ENCODE assay signal across 11 cellular contexts in the genomic region with DNA sequence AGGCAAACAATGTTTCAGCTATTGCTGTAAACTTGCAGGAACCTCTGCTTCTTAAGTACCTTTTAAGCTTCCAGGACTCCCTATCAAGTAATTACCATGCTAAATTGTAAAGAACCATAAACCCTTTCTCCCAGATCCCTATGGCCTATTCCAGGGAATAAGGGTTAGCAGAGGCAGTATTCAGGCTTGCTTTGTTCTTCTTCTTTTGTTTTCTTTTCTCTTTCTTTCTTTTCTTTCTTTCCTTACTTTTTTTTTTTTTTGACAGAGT. TPM values are rescaled to one million over a fixed set of nuclear protein-coding genes. Genes with fewer than 3 reads are reported as not detected.
A peak's percentile ranks its signal among the peaks of the same experiment; 100 is the strongest.
DNase-seq lines count a peak whose midpoint lies in the region; TF ChIP-seq lines count a peak whose summit lies in the region.
"Had no signal": no experiment of that assay in that cellular context is flagged by ENCODE, and none has a peak within 500 bp of the region (broad histone marks: within the 10 kb centered on the region; RNA-seq: fewer than 3 reads in every experiment).

No MANE protein-coding gene starts in this region.

- no peaks in the 10 kb centered on the region for H3K9me3 Mint-ChIP-seq in MCF 10A (ENCODE audit: unreplicated experiment)
- H3K9me3 Mint-ChIP-seq: HFFc6 had no signal

- H3K4me3 Mint-ChIP-seq in MCF 10A (ENCODE audit: unreplicated experiment) = no peak overlapping the region
- H3K4me3 Mint-ChIP-seq: HFFc6 had no signal

- H3K4me3 ChIP-seq in breast epithelium (no peak overlapping the region), OCI-LY7 (ENCODE audit: low read depth, low read length, poor library complexity, severe bottlenecking) (peak overlapping the region; percentile 57), spleen (peak overlapping the region in 1 of 8 donors; percentile 1)

- intact Hi-C loops in MCF 10A (cut with micrococcal nuclease) = no loop called here
- intact Hi-C loops in breast epithelium (cut with DNase I; ENCODE audit: low total_unique reads) = no loop called here
- intact Hi-C loops in OCI-LY7 (cut with micrococcal nuclease; ENCODE audit: unreplicated experiment) = loop anchor here (5.0 kb wide), 1 partner anchor 34 kb away; the partner anchor contains the start of gene RPL24
- intact Hi-C loops in spleen (cut with DNase I; ENCODE audit: low total_unique reads) = loop anchor here (5.0 kb wide), 1 partner anchor 34 kb away; the partner anchor contains the start of gene RPL24

- peaks cover 7% of the 10 kb centered on the region for H3K36me3 Mint-ChIP-seq in MCF 10A (ENCODE audit: insufficient read depth, unreplicated experiment)

- no peaks in the 10 kb centered on the region for H4K20me1 ChIP-seq in OCI-LY7 (ENCODE audit: insufficient read depth, low read length)

- POLR2A ChIA-PET in MCF 10A (lab: Yijun Ruan, JAX) (interaction anchor here (1.0 to 2.2 kb wide), 6 partner anchors 13 to 128 kb away, joined by 3 to 14 read pairs (median 7); partner anchors contain the start of genes NFKBIZ, RPL24 and ZBTB11), OCI-LY7 (lab: Charles Lee) (interaction anchor here (0.7 to 5.4 kb wide), 16 partner anchors 9 to 211 kb away, joined by 3 to 67 read pairs (median 5); partner anchors contain the start of genes NXPE3 and ZBTB11)

- peaks cover 24% of the 10 kb centered on the region for H3K79me2 ChIP-seq in OCI-LY7 (ENCODE audit: insufficient read depth, low read depth, low read length)

- H3K36me3 ChIP-seq in breast epithelium (no peaks in the 10 kb centered on the region), OCI-LY7 (ENCODE audit: insufficient read depth, low read length) (peaks cover 5% of the 10 kb centered on the region), spleen (no peaks in the 10 kb centered on the region)

- TF ChIP-seq CTCF in MCF 10A (IDR thresholded peaks at IDR 0.05; ENCODE audit: unreplicated experiment) = no peak
- no peak for TF ChIP-seq CTCF in breast epithelium (IDR thresholded peaks at IDR 0.05)
- no peak for TF ChIP-seq CTCF in OCI-LY7 (conservative IDR thresholded peaks at IDR 0.05; ENCODE audit: low read length)
- no peak for TF ChIP-seq CTCF in spleen (IDR thresholded peaks at IDR 0.05 in 8 of 11, conservative IDR thresholded peaks at IDR 0.05 in 3 of 11)

- no peaks in the 10 kb centered on the region for H3K4me1 ChIP-seq in breast epithelium
- H3K4me1 ChIP-seq in OCI-LY7 (ENCODE audit: insufficient read depth, low read length, poor library complexity, severe bottlenecking) = peaks cover 42% of the 10 kb centered on the region
- peaks cover 12 to 59% (median 46%) of the 10 kb centered on the region in 6 donors for H3K4me1 ChIP-seq in spleen

- H3K27ac Mint-ChIP-seq in MCF 10A (ENCODE audit: low read depth, unreplicated experiment) = peak overlapping the region; percentile 41
- H3K27ac Mint-ChIP-seq: HFFc6 had no signal

- no TSS peak for BruUV-seq in MCF 10A (replicated peaks; lab: Mats Ljungman, UMichigan)
- BruUV-seq in OCI-LY7 (replicated peaks; lab: Mats Ljungman, UMichigan) = no TSS peak

- CTCF ChIA-PET in MCF 10A (lab: Yijun Ruan, JAX) = interaction anchor here (0.9 to 7.7 kb wide), 2 partner anchors 14 to 17 kb away, joined by 4 to 74 read pairs; no protein-coding TSS in a partner anchor
- CTCF ChIA-PET in OCI-LY7 (lab: Charles Lee; ENCODE audit: unreplicated experiment) = no interaction called here

- peak overlapping the region; percentile 55; the same call in 1 of the 2 replicates for H2AFZ ChIP-seq in OCI-LY7 (ENCODE audit: low read length)

- H3K27me3 ChIP-seq in breast epithelium (no peaks in the 10 kb centered on the region), spleen (replicated peaks in 1 of 7) (no peaks in the 10 kb centered on the region)

- H3K9me3 ChIP-seq in breast epithelium (no peaks in the 10 kb centered on the region), OCI-LY7 (ENCODE audit: low read length) (peaks cover 4% of the 10 kb centered on the region; the same call in 1 of the 2 replicates), spleen (no peaks in the 10 kb centered on the region)

- no peaks in the 10 kb centered on the region for H3K9me2 ChIP-seq in OCI-LY7 (ENCODE audit: insufficient read depth, low read length)

- no peaks in the 10 kb centered on the region for H3K27me3 Mint-ChIP-seq in MCF 10A (ENCODE audit: insufficient read depth, unreplicated experiment)

- TF ChIP-seq POLR2A in breast epithelium (IDR thresholded peaks at IDR 0.05) (no peak), spleen (IDR thresholded peaks at IDR 0.05) (no peak)

- H3K27ac ChIP-seq in breast epithelium = no peak overlapping the region
- H3K27ac ChIP-seq in OCI-LY7 (ENCODE audit: low read depth, low read length, poor library complexity, severe bottlenecking) = peak overlapping the region; percentile 92
- H3K27ac ChIP-seq in spleen = peak overlapping the region; percentile 64 to 88 (median 78)

- peak overlapping the region; percentile 80 for H3K4me2 ChIP-seq in OCI-LY7 (ENCODE audit: low read length)

- H3K4me1 Mint-ChIP-seq in MCF 10A (ENCODE audit: insufficient read depth, unreplicated experiment) = peaks cover 26% of the 10 kb centered on the region

- DNase-seq in MCF 10A (ENCODE audit: unreplicated experiment) (no peak), breast epithelium (ENCODE audit: low spot score in 2 of 2) (no peak), OCI-LY7 (ENCODE audit: low spot score) (peak; percentile 39), cerebellar cortex (ENCODE audit: low spot score) (peak; percentile 41), spleen (no peak), NCI-H1436 (lab: John Stamatoyannopoulos, UW) (no peak), NCI-H2029 treated with DMSO at 0.1 percent for 48 hours (lab: John Stamatoyannopoulos, UW) (no peak), SW480 (ENCODE audit: low spot score) (no peak)
- DNase-seq: HFFc6, kidney glomerular epithelial cell, NCI-H187 had no signal

RNA-seq across cellular contexts. Expression of gene CEP97, which starts 2.8 kb away (rescaled TPM):
- 11.5 and 14.2 TPM in 2 replicates for total RNA-seq in MCF 10A (2022)
- total RNA-seq in breast epithelium = 10 to 100 TPM in 2 of 3 donors, 1 to 10 TPM in 1; 7.4 to 13.2 (median 12.1) TPM
- 25.3 and 27.3 TPM in 2 replicates for total RNA-seq in OCI-LY7 (2014; rRNA removed; shearing (Covaris generic))
- total RNA-seq in OCI-LY7 (2022) = 43.5 and 46.7 TPM in 2 replicates
- 10 to 100 TPM in 3 of 7 donors, 1 to 10 TPM in 4; 8.7 to 18.2 (median 10.0) TPM for total RNA-seq in spleen
- polyA plus RNA-seq in spleen = 1 to 10 TPM in 2 of 3 donors, under 1 TPM in 1; 1.00 to 2.2 (median 1.6) TPM

RNA-seq across cellular contexts. Expression of gene RPL24, which starts 35.1 kb away (rescaled TPM):
- total RNA-seq in MCF 10A (2022) (1,386 and 1,793 TPM in 2 replicates), breast epithelium (1,000 to 10,000 TPM; 1,294 to 2,381 (median 2,029) TPM), OCI-LY7 (2022) (1,335 and 1,380 TPM in 2 replicates), spleen (100 to 1,000 TPM; 652 to 978 (median 810) TPM)
- 2,111 and 2,631 TPM in 2 replicates for total RNA-seq in OCI-LY7 (2014; rRNA removed; shearing (Covaris generic))
- polyA plus RNA-seq in spleen = 1,000 to 10,000 TPM; 2,892 to 4,324 (median 3,948) TPM

RNA-seq across cellular contexts. Expression of gene ZBTB11, which starts 44.7 kb away (rescaled TPM):
- total RNA-seq in MCF 10A (2022) (28.9 and 30.0 TPM in 2 replicates), breast epithelium (10 to 100 TPM; 23.4 to 38.2 (median 25.9) TPM), OCI-LY7 (2022) (21.5 and 24.4 TPM in 2 replicates), spleen (10 to 100 TPM; 23.2 to 43.7 (median 26.3) TPM)
- total RNA-seq in OCI-LY7 (2014; rRNA removed; shearing (Covaris generic)) = 21.8 and 26.8 TPM in 2 replicates
- polyA plus RNA-seq in spleen = 1 to 10 TPM; 7.5 to 10.0 (median 9.0) TPM

RNA-seq across cellular contexts. Expression of gene NXPE3, which starts 57.4 kb away (rescaled TPM):
- 3.9 and 7.2 TPM in 2 replicates for total RNA-seq in MCF 10A (2022)
- 10 to 100 TPM in 2 of 3 donors, 1 to 10 TPM in 1; 7.7 to 21.6 (median 17.0) TPM for total RNA-seq in breast epithelium
- total RNA-seq in OCI-LY7 (2014; rRNA removed; shearing (Covaris generic)) = 16.7 and 17.9 TPM in 2 replicates
- 59.2 and 64.3 TPM in 2 replicates for total RNA-seq in OCI-LY7 (2022)
- total RNA-seq in spleen = 10 to 100 TPM; 21.7 to 39.1 (median 27.1) TPM
- 10 to 100 TPM in 2 of 3 donors, 1 to 10 TPM in 1; 6.9 to 12.0 (median 11.2) TPM for polyA plus RNA-seq in spleen

Comparison
In these comparisons a context has a peak if more than half of its experiments do, and no peak if none do; other contexts are left out.
1. DNase-seq: peak in OCI-LY7 (single experiment) and cerebellar cortex (single experiment); none in MCF 10A (single experiment), breast epithelium (0 of 2), spleen (single experiment), NCI-H1436 (single experiment), NCI-H2029 treated with DMSO at 0.1 percent for 48 hours (single experiment) and SW480 (single experiment).
2. H3K27ac ChIP-seq: peak in OCI-LY7 (single experiment) and spleen (8 of 8); none in breast epithelium (0 of 2).
3. intact Hi-C loops: an anchor here in OCI-LY7 (5.0 kb wide) and spleen (5.0 kb wide); none called in MCF 10A and breast epithelium.